ENCODE assay signal across 24 cellular contexts in genomic region chr18:8854550-8854949, GRCh38.
"Had no signal": no experiment of that assay in that cellular context is flagged by ENCODE, and none has a peak within 500 bp of the region (broad histone marks: within the 10 kb centered on the region; RNA-seq: fewer than 3 reads in every experiment).

No MANE protein-coding gene starts in this region.

- H3K4me2 ChIP-seq: hepatocyte had no signal

- FAIRE-seq: colon, pancreas had no signal

- H3K27ac ChIP-seq: ascending aorta, breast epithelium, dorsolateral prefrontal cortex, epithelial cell of prostate, hepatocyte, lower lobe of right lung, neutrophil, pancreas, psoas muscle, right atrium auricular region, spleen, thoracic aorta, upper lobe of left lung had no signal

- H2AFZ ChIP-seq: hepatocyte had no signal

- ATAC-seq: activated naive CD4-positive, alpha-beta T cell treated with anti-CD3 and anti-CD28 coated beads, Interleukin-2, amount 50 U/mL, for 72 hours; effector memory CD8-positive, alpha-beta T cell; left lobe of liver; lower lobe of right lung; pancreas; psoas muscle had no signal

- H3K4me1 ChIP-seq: ascending aorta, breast epithelium, lower lobe of right lung, pancreas, psoas muscle, right atrium auricular region, spleen, upper lobe of left lung had no signal

- H3K79me2 ChIP-seq: hepatocyte had no signal

- DNase-seq: activated CD4-positive, alpha-beta memory T cell treated with anti-CD3 and anti-CD28 coated beads, Interleukin-2, amount 10 ng/mL, durations not matched to agents 7 days and 5 days; activated CD4-positive, alpha-beta T cell treated with anti-CD3 and anti-CD28 coated beads, Interleukin-2, amount 10 ng/mL, durations not matched to agents 24 days and 14 days; activated gamma-delta T cell; dorsolateral prefrontal cortex; effector memory CD8-positive, alpha-beta T cell; immature natural killer cell; lower lobe of right lung; naive B cell; pancreas; psoas muscle; spleen; stimulated activated CD4-positive, alpha-beta T cell treated with anti-CD3 and anti-CD28 coated beads, Interleukin-4, amount 100 ng/mL, for 1 hour; stimulated activated naive CD4-positive, alpha-beta T cell treated with Interleukin-2 at 50 U/mL for 16 hours; upper lobe of left lung had no signal

- H3K4me3 ChIP-seq: ascending aorta, breast epithelium, dorsolateral prefrontal cortex, hepatocyte, lower lobe of right lung, pancreas, psoas muscle, right atrium auricular region, spleen, thoracic aorta, upper lobe of left lung had no signal

- H3K27me3 ChIP-seq: ascending aorta, breast epithelium, dorsolateral prefrontal cortex, hepatocyte, neutrophil, pancreas, right atrium auricular region, upper lobe of left lung had no signal

- H3K9me3 ChIP-seq: ascending aorta, breast epithelium, lower lobe of right lung, neutrophil, pancreas, right atrium auricular region, thoracic aorta, upper lobe of left lung had no signal

- H3K36me3 ChIP-seq: ascending aorta, breast epithelium, lower lobe of right lung, neutrophil, pancreas, right atrium auricular region, spleen, thoracic aorta, upper lobe of left lung had no signal
